ENCODE assay signal across 8 cellular contexts in genomic region chr6:169725270-169726048, GRCh38. TPM values are rescaled to one million over a fixed set of nuclear protein-coding genes. Genes with fewer than 3 reads are reported as not detected.
A peak's percentile ranks its signal among the peaks of the same experiment; 100 is the strongest.
DNase-seq lines count a peak whose midpoint lies in the region; ATAC-seq and TF ChIP-seq lines count a peak whose summit lies in the region.

No MANE protein-coding gene starts in this region.

- no peaks in the 10 kb centered on the region for H3K9me3 ChIP-seq in upper lobe of right lung

- no peaks in the 10 kb centered on the region for H3K9me3 Mint-ChIP-seq in activated CD4-positive, alpha-beta memory T cell treated with anti-CD3 and anti-CD28 coated beads for 36 hours
- H3K9me3 Mint-ChIP-seq in natural killer cell = no peaks in the 10 kb centered on the region

- intact Hi-C loops in activated CD4-positive, alpha-beta memory T cell treated with anti-CD3 and anti-CD28 coated beads for 36 hours (cut with micrococcal nuclease) = loop anchor here (10.0 kb wide), 1 partner anchor 511 kb away; no protein-coding TSS in a partner anchor
- intact Hi-C loops in natural killer cell (cut with micrococcal nuclease) = loop anchor here (2.0 kb wide), 1 partner anchor 25 kb away; the partner anchor contains the start of genes DYNLT2 and ERMARD
- intact Hi-C loops in upper lobe of right lung (cut with DNase I) = no loop called here

- POLR2A ChIA-PET in activated CD4-positive, alpha-beta memory T cell treated with anti-CD3 and anti-CD28 coated beads for 36 hours (lab: Charles Lee) = interaction anchor here (0.8 to 1.8 kb wide), 5 partner anchors 10 to 29 kb away, joined by 3 to 20 read pairs (median 3); partner anchors contain the start of genes C6orf120, DYNLT2, ERMARD and WDR27

- peak in 10 of 14 donors; percentile 2 to 51 (median 34) for DNase-seq in C1 segment of cervical spinal cord (lab: John Stamatoyannopoulos, UW)
- peak; percentile 76 for DNase-seq in HuH-7 (ENCODE audit: low spot score)
- DNase-seq in activated CD4-positive, alpha-beta memory T cell treated with anti-CD3 and anti-CD28 coated beads for 36 hours = peak; percentile 42
- DNase-seq in fibroblast of peridontal ligament (ENCODE audit: extremely low read depth) = peak; percentile 67
- no peak for DNase-seq in natural killer cell
- peak; percentile 75 for DNase-seq in upper lobe of right lung
- no peak for DNase-seq in NK-92 (lab: John Stamatoyannopoulos, UW; ENCODE audit: unreplicated experiment)
- no peak for DNase-seq in activated CD4-positive, CD25-positive, alpha-beta regulatory T cell (lab: John Stamatoyannopoulos, UW)

- peak overlapping the region; percentile 79 for H3K4me3 Mint-ChIP-seq in activated CD4-positive, alpha-beta memory T cell treated with anti-CD3 and anti-CD28 coated beads for 36 hours
- H3K4me3 Mint-ChIP-seq in natural killer cell = peak overlapping the region; percentile 80

- peak overlapping the region; percentile 90 for H3K27ac ChIP-seq in upper lobe of right lung

- ATAC-seq in natural killer cell (no peak), upper lobe of right lung (peak; percentile 48)

- H3K36me3 ChIP-seq in upper lobe of right lung = no peaks in the 10 kb centered on the region

- H3K4me3 ChIP-seq in upper lobe of right lung = peak overlapping the region; percentile 69

- H3K36me3 Mint-ChIP-seq in activated CD4-positive, alpha-beta memory T cell treated with anti-CD3 and anti-CD28 coated beads for 36 hours = peaks cover 6% of the 10 kb centered on the region
- H3K36me3 Mint-ChIP-seq in natural killer cell = no peaks in the 10 kb centered on the region

- CTCF ChIA-PET in activated CD4-positive, alpha-beta memory T cell treated with anti-CD3 and anti-CD28 coated beads for 36 hours (lab: Charles Lee) = interaction anchor here (0.9 to 1.3 kb wide), 2 partner anchors 24 to 65 kb away, joined by 3 to 6 read pairs; no protein-coding TSS in a partner anchor

- H3K4me1 Mint-ChIP-seq in activated CD4-positive, alpha-beta memory T cell treated with anti-CD3 and anti-CD28 coated beads for 36 hours (ENCODE audit: low read depth) = peaks cover 27% of the 10 kb centered on the region
- H3K4me1 Mint-ChIP-seq in natural killer cell = peaks cover 12 to 16% of the 10 kb centered on the region in 2 donors

- TF ChIP-seq CTCF in natural killer cell (IDR thresholded peaks at IDR 0.05) (no peak), upper lobe of right lung (IDR thresholded peaks at IDR 0.05) (no peak)

- H3K27me3 ChIP-seq in upper lobe of right lung = no peaks in the 10 kb centered on the region

- H3K27me3 Mint-ChIP-seq in activated CD4-positive, alpha-beta memory T cell treated with anti-CD3 and anti-CD28 coated beads for 36 hours = no peaks in the 10 kb centered on the region
- peaks cover 0 to 4% of the 10 kb centered on the region in 2 donors for H3K27me3 Mint-ChIP-seq in natural killer cell (ENCODE audit: low read depth in 2 of 2)

- H3K4me1 ChIP-seq in upper lobe of right lung = peaks cover 16% of the 10 kb centered on the region

- peak overlapping the region; percentile 76 for H3K27ac Mint-ChIP-seq in activated CD4-positive, alpha-beta memory T cell treated with anti-CD3 and anti-CD28 coated beads for 36 hours
- peak overlapping the region; percentile 1 to 29 for H3K27ac Mint-ChIP-seq in natural killer cell

RNA-seq across cellular contexts. Expression of gene PHF10, which starts 1.2 kb away (rescaled TPM):
- 10 to 100 TPM; 75.5 to 77.9 TPM for total RNA-seq in activated CD4-positive, alpha-beta memory T cell treated with anti-CD3 and anti-CD28 coated beads for 36 hours
- 10 to 100 TPM; 46.5 to 56.5 (median 53.6) TPM for total RNA-seq in natural killer cell
- total RNA-seq in upper lobe of right lung = 46.1 TPM

RNA-seq across cellular contexts. Expression of gene C6orf120, which starts 23.5 kb away (rescaled TPM):
- 10 to 100 TPM; 15.1 to 15.4 TPM for total RNA-seq in activated CD4-positive, alpha-beta memory T cell treated with anti-CD3 and anti-CD28 coated beads for 36 hours
- total RNA-seq in natural killer cell (10 to 100 TPM; 13.9 to 17.3 (median 16.6) TPM), upper lobe of right lung (22.0 TPM)

RNA-seq across cellular contexts. Expression of gene WDR27, which starts 23.6 kb away (rescaled TPM):
- 10 to 100 TPM; 39.7 to 41.6 TPM for total RNA-seq in activated CD4-positive, alpha-beta memory T cell treated with anti-CD3 and anti-CD28 coated beads for 36 hours
- total RNA-seq in natural killer cell (10 to 100 TPM; 12.7 to 31.0 (median 25.3) TPM), upper lobe of right lung (39.0 TPM)

RNA-seq across cellular contexts. Expression of gene DYNLT2, which starts 25.9 kb away (rescaled TPM):
- 1 to 10 TPM; 2.0 to 2.1 TPM for total RNA-seq in activated CD4-positive, alpha-beta memory T cell treated with anti-CD3 and anti-CD28 coated beads for 36 hours
- total RNA-seq in natural killer cell (1 to 10 TPM; 4.0 to 6.8 (median 5.3) TPM), upper lobe of right lung (1.2 TPM)

RNA-seq across cellular contexts. Expression of gene ERMARD, which starts 26.0 kb away (rescaled TPM):
- total RNA-seq in activated CD4-positive, alpha-beta memory T cell treated with anti-CD3 and anti-CD28 coated beads for 36 hours = 10 to 100 TPM; 23.9 to 24.6 TPM
- total RNA-seq in natural killer cell = 10 to 100 TPM; 33.9 to 42.2 (median 36.4) TPM
- total RNA-seq in upper lobe of right lung = 25.6 TPM

Comparison
In these comparisons a context has a peak if more than half of its experiments do, and no peak if none do; other contexts are left out.
1. DNase-seq: peak in C1 segment of cervical spinal cord (10 of 14), HuH-7 (single experiment), activated CD4-positive, alpha-beta memory T cell treated with anti-CD3 and anti-CD28 coated beads for 36 hours (single experiment), fibroblast of peridontal ligament (single experiment) and upper lobe of right lung (single experiment); none in natural killer cell (single experiment), NK-92 (single experiment) and activated CD4-positive, CD25-positive, alpha-beta regulatory T cell (0 of 4).